17 cellular contexts compared by ENCODE assay signal in the genomic region with DNA sequence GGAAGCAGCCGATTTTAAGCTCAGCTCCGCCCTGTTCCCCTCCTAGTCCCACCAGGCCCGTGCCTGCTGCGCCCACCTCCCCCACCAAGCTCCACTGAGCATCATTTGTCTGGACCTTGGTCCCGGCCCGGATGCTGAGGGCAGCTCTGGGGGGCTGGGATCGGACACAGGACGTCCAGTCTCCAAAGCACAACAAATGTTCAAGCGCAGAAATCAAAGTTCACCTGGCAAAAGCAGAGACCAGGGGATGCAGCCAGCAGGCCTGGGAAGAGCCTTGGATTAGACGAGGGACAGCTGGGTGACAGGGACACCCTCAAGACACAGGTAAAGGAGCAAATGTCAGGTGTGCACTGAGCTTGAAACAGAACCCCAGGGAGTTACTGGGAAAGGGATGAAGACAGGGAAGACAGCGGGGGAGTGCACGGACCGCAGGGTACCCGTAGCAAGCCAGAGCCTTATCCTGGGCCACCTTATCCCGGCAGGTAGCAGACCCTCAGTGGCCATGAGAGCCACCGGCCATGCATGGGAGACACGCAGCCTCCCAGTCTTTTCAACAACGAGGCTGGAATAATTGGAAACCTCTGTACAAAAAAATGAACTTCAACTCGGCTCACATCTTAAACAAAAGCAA. TPM values are rescaled to one million over a fixed set of nuclear protein-coding genes. Genes with fewer than 3 reads are reported as not detected.
A peak's percentile ranks its signal among the peaks of the same experiment; 100 is the strongest.
DNase-seq lines count a peak whose midpoint lies in the region; ATAC-seq and TF ChIP-seq lines count a peak whose summit lies in the region.
"Had no signal": no experiment of that assay in that cellular context is flagged by ENCODE, and none has a peak within 500 bp of the region (broad histone marks: within the 10 kb centered on the region; RNA-seq: fewer than 3 reads in every experiment).

No MANE protein-coding gene starts in this region.

- H3K4me3 ChIP-seq in right cardiac atrium (ENCODE audit: low read length) (no peak overlapping the region), neural progenitor cell (no peak overlapping the region)
- H3K4me3 ChIP-seq: GM23338 had no signal

- no peaks in the 10 kb centered on the region for H3K27me3 ChIP-seq in right cardiac atrium (ENCODE audit: control insufficient read depth, insufficient read depth)
- peaks cover 4% of the 10 kb centered on the region for H3K27me3 ChIP-seq in neural progenitor cell

- H4K20me1 ChIP-seq in neural progenitor cell (ENCODE audit: low read depth) = no peaks in the 10 kb centered on the region

- H3K4me2 ChIP-seq in neural progenitor cell = no peak overlapping the region
- H3K4me2 ChIP-seq: GM23338 had no signal

- H3K9me3 Mint-ChIP-seq in neural progenitor cell = no peaks in the 10 kb centered on the region
- H3K9me3 Mint-ChIP-seq: CD8-positive, alpha-beta T cell; GM23338; IgD-negative memory B cell had no signal

- DNase-seq in right cardiac atrium (peak in 2 of 3 donors; percentile 24 to 35), cardiac septum (ENCODE audit: low spot score) (no peak), left lobe of liver (ENCODE audit: low spot score) (peak; percentile 83), neural progenitor cell (ENCODE audit: low spot score) (peak; percentile 1), mesenteric fat pad (ENCODE audit: low spot score) (no peak)
- DNase-seq in activated naive CD4-positive, alpha-beta T cell treated with Interleukin-2 at 50 U/mL for 16 hours = no peak
- DNase-seq: CD8-positive, alpha-beta T cell; COR-L47; DMS53; GF-D8; H9 had no signal

- peaks cover 12% of the 10 kb centered on the region for H3K4me1 Mint-ChIP-seq in neural progenitor cell

- H3K36me3 ChIP-seq in neural progenitor cell = no peaks in the 10 kb centered on the region

- peaks cover 6% of the 10 kb centered on the region for H3K27me3 Mint-ChIP-seq in neural progenitor cell (ENCODE audit: insufficient read depth, low read depth)

- no peak overlapping the region for H3K27ac Mint-ChIP-seq in neural progenitor cell
- H3K27ac Mint-ChIP-seq: B cell; CD8-positive, alpha-beta T cell; GM23338; IgD-negative memory B cell had no signal

- WGBS in right cardiac atrium = 66% methylated on average over 19 of the region's 19 CpGs

- H3K79me2 ChIP-seq in neural progenitor cell (ENCODE audit: low read depth) = no peaks in the 10 kb centered on the region

- H3K9ac ChIP-seq in neural progenitor cell = no peak overlapping the region

- no peak overlapping the region for H3K4me3 Mint-ChIP-seq in neural progenitor cell
- H3K4me3 Mint-ChIP-seq: B cell; CD14-positive monocyte; CD8-positive, alpha-beta T cell; GM23338; H9 had no signal

- H3K4me1 ChIP-seq in right cardiac atrium (ENCODE audit: control insufficient read depth, insufficient read depth, low read length) = no peaks in the 10 kb centered on the region
- H3K4me1 ChIP-seq in neural progenitor cell = no peaks in the 10 kb centered on the region

- H3K9me3 ChIP-seq in right cardiac atrium (ENCODE audit: control insufficient read depth, low read length) = no peaks in the 10 kb centered on the region
- no peaks in the 10 kb centered on the region for H3K9me3 ChIP-seq in neural progenitor cell (ENCODE audit: low read depth)

- no peaks in the 10 kb centered on the region for H3K36me3 Mint-ChIP-seq in neural progenitor cell
- H3K36me3 Mint-ChIP-seq: CD14-positive monocyte; CD8-positive, alpha-beta T cell had no signal

- H3K27ac ChIP-seq in right cardiac atrium (ENCODE audit: low read length) (no peak overlapping the region), neural progenitor cell (no peak overlapping the region)

- ATAC-seq in right cardiac atrium (no peak), left lobe of liver (peak; percentile 77), HG03469 (IDR thresholded peaks at IDR 0.05; ENCODE audit: unreplicated experiment) (no peak)
- ATAC-seq: CD8-positive, alpha-beta T cell; GM23338 had no signal

- intact Hi-C loops in right cardiac atrium (cut with DNase I) (loop anchor here in 2 of 4 donors (5.0 to 10.0 kb wide), 2 partner anchors 106 to 233 kb away; no protein-coding TSS in a partner anchor), cardiac septum (cut with DNase I) (no loop called here)

- no peak for TF ChIP-seq CTCF in neural progenitor cell (IDR thresholded peaks at IDR 0.05)

- H2AFZ ChIP-seq in neural progenitor cell (replicated peaks) = no peak overlapping the region
- H2AFZ ChIP-seq: GM23338 had no signal

- H3F3A ChIP-seq in neural progenitor cell (ENCODE audit: low read depth) = no peaks in the 10 kb centered on the region

RNA-seq across cellular contexts. Expression of a gene that starts 22.2 kb away (rescaled TPM):
- total RNA-seq in right cardiac atrium (under 1 TPM; 0.34 to 0.89 (median 0.59) TPM), cardiac septum (0.70 TPM), left lobe of liver (11.3 TPM), neural progenitor cell (ENCODE audit: low replicate concordance) (2.9 and 7.4 TPM in 2 replicates), mesenteric fat pad (1.5 TPM)
- polyA plus RNA-seq in right cardiac atrium = 1.9 TPM
- polyA plus RNA-seq: CD14-positive monocyte, IgD-negative memory B cell had no signal

RNA-seq across cellular contexts. Expression of a gene that starts 26.3 kb away (rescaled TPM):
- total RNA-seq in right cardiac atrium (under 1 TPM in 2 of 4 donors, not detected in 2; 0.24 to 0.36 TPM), cardiac septum (0.16 TPM), left lobe of liver (1.4 TPM), neural progenitor cell (ENCODE audit: low replicate concordance) (0.53 TPM in 1 of 2 replicates, not detected in the other), mesenteric fat pad (0.26 TPM)
- polyA plus RNA-seq in right cardiac atrium = 0.18 TPM
- total RNA-seq: HT-29 had no signal
- polyA plus RNA-seq: CD14-positive monocyte, GM23338, IgD-negative memory B cell had no signal

RNA-seq across cellular contexts. Expression of a gene that starts 50.4 kb away (rescaled TPM):
- total RNA-seq in right cardiac atrium (100 to 1,000 TPM; 152 to 205 (median 174) TPM), cardiac septum (183 TPM), left lobe of liver (97.3 TPM), neural progenitor cell (ENCODE audit: low replicate concordance) (175 and 197 TPM in 2 replicates), mesenteric fat pad (318 TPM)
- 73.7 TPM for polyA plus RNA-seq in right cardiac atrium

Comparison
In these comparisons a context has a peak if more than half of its experiments do, and no peak if none do; other contexts are left out.
1. DNase-seq: peak in right cardiac atrium (2 of 3), left lobe of liver (single experiment) and neural progenitor cell (single experiment); none in cardiac septum (single experiment), activated naive CD4-positive, alpha-beta T cell treated with Interleukin-2 at 50 U/mL for 16 hours (single experiment) and mesenteric fat pad (single experiment).